9 cellular contexts compared by ENCODE assay signal in the genomic region with DNA sequence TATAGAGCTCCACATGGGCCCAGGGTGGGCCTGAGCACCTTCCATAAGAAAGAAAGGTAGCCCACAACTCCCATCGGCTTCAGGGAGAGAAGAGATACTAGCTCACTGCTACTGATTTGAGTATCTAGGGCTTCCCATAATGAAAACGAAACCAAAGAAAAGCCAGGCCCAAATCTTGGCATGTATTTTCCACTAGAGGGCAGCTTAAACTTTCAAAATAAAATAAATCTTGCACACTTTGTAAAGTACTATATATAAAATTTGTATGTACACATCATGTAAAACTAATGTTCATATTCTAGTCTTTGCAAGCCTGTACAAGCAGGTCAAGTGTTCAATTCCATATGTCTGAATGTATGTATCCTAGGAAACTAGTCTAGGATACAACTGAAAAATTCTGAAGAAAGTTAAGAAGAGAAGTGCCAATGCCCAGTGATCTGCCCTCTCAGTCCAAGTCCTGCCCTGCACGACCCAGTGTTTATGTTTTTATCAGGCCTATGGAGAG.
DNase-seq lines count a peak whose midpoint lies in the region; ATAC-seq and TF ChIP-seq lines count a peak whose summit lies in the region.
"Had no signal": no experiment of that assay in that cellular context is flagged by ENCODE, and none has a peak within 500 bp of the region (broad histone marks: within the 10 kb centered on the region; RNA-seq: fewer than 3 reads in every experiment).

No MANE protein-coding gene starts in this region.

- H3K79me2 ChIP-seq in OCI-LY1 (ENCODE audit: insufficient read depth, low read length), result no peaks in the 10 kb centered on the region

- H3K27me3 ChIP-seq in BJ (ENCODE audit: control insufficient read depth, insufficient read depth, low read length) (no peaks in the 10 kb centered on the region), OCI-LY1 (ENCODE audit: insufficient read depth, low read length) (no peaks in the 10 kb centered on the region)

- no peaks in the 10 kb centered on the region for H3K4me1 ChIP-seq in OCI-LY1 (ENCODE audit: insufficient read depth, low read length, severe bottlenecking)

- no peaks in the 10 kb centered on the region for H3K9me2 ChIP-seq in OCI-LY1 (ENCODE audit: low read depth, low read length)

- H4K20me1 ChIP-seq in OCI-LY1 (ENCODE audit: insufficient read depth, low read length), result no peaks in the 10 kb centered on the region

- ATAC-seq in GM19395 (IDR thresholded peaks at IDR 0.05; ENCODE audit: unreplicated experiment), result peak; percentile 90
- peak; percentile 50 for ATAC-seq in effector memory CD8-positive, alpha-beta T cell (replicated peaks)
- no peak for ATAC-seq in GM18861 (IDR thresholded peaks at IDR 0.05; ENCODE audit: unreplicated experiment)
- ATAC-seq in GM18505 (IDR thresholded peaks at IDR 0.05; ENCODE audit: unreplicated experiment), result no peak
- ATAC-seq in GM19455 (IDR thresholded peaks at IDR 0.05; ENCODE audit: unreplicated experiment), result no peak

- H3K4me3 ChIP-seq in BJ (ENCODE audit: low read depth, low read length) (no peak overlapping the region), OCI-LY1 (ENCODE audit: low read depth, low read length, poor library complexity, severe bottlenecking) (no peak overlapping the region)

- H3K9ac ChIP-seq in OCI-LY1 (ENCODE audit: low read length), result no peak overlapping the region

- TF ChIP-seq POLR2A in GM18505 (IDR thresholded peaks at IDR 0.05; ENCODE audit: borderline replicate concordance, extremely low read depth, insufficient read depth, insufficient read length), result no peak

- POLR2A ChIA-PET in BJ (lab: Charles Lee), result no interaction called here

- H3K36me3 Mint-ChIP-seq in effector memory CD8-positive, alpha-beta T cell (ENCODE audit: insufficient read depth), result no peaks in the 10 kb centered on the region
- no peaks in the 10 kb centered on the region for H3K36me3 Mint-ChIP-seq in mesothelial cell of epicardium
- H3K36me3 Mint-ChIP-seq: IgD-negative memory B cell had no signal

- H3K27ac ChIP-seq in OCI-LY1 (ENCODE audit: low read depth, low read length, poor library complexity, severe bottlenecking), result no peak overlapping the region

- H3K4me1 Mint-ChIP-seq in effector memory CD8-positive, alpha-beta T cell (ENCODE audit: low read depth in 2 of 2), result peaks cover 4 to 8% of the 10 kb centered on the region in 2 donors
- H3K4me1 Mint-ChIP-seq in mesothelial cell of epicardium, result peaks cover 8% of the 10 kb centered on the region

- peak overlapping the region; percentile 83 to 90 for H3K27ac Mint-ChIP-seq in effector memory CD8-positive, alpha-beta T cell
- peak overlapping the region; percentile 60 for H3K27ac Mint-ChIP-seq in mesothelial cell of epicardium
- H3K27ac Mint-ChIP-seq: IgD-negative memory B cell had no signal

- DNase-seq in BJ (ENCODE audit: low read depth) (peak; percentile 6), mesothelial cell of epicardium (ENCODE audit: low spot score in 2 of 2, unreplicated experiment in 2 of 2) (no peak)
- peak in 1 of 3 experiments; percentile 23 for DNase-seq in effector memory CD8-positive, alpha-beta T cell

- H3K27me3 Mint-ChIP-seq in effector memory CD8-positive, alpha-beta T cell, result no peaks in the 10 kb centered on the region
- H3K27me3 Mint-ChIP-seq in mesothelial cell of epicardium (ENCODE audit: low read depth), result peaks cover 4% of the 10 kb centered on the region
- H3K27me3 Mint-ChIP-seq: IgD-negative memory B cell had no signal

- peak overlapping the region in 1 of 2 donors; percentile 36 for H3K4me3 Mint-ChIP-seq in effector memory CD8-positive, alpha-beta T cell
- no peak overlapping the region for H3K4me3 Mint-ChIP-seq in mesothelial cell of epicardium
- H3K4me3 Mint-ChIP-seq: IgD-negative memory B cell had no signal

- peak overlapping the region; percentile 58; the same call in 1 of the 2 replicates for H2AFZ ChIP-seq in OCI-LY1 (ENCODE audit: low read length)

- H3K36me3 ChIP-seq in BJ (ENCODE audit: control insufficient read depth, insufficient read depth, low read length) (no peaks in the 10 kb centered on the region), OCI-LY1 (ENCODE audit: insufficient read depth, low read length) (no peaks in the 10 kb centered on the region)

- CTCF ChIA-PET in BJ (lab: Yijun Ruan, JAX), result interaction anchor here (0.6 to 4.4 kb wide), 28 partner anchors 9 to 531 kb away, joined by 3 to 52 read pairs (median 4); no protein-coding TSS in a partner anchor

- H3K4me2 ChIP-seq in OCI-LY1 (ENCODE audit: low read length), result peak overlapping the region; percentile 21; the same call in 1 of the 2 replicates

- no peaks in the 10 kb centered on the region for H3K9me3 Mint-ChIP-seq in effector memory CD8-positive, alpha-beta T cell
- peaks cover 5% of the 10 kb centered on the region for H3K9me3 Mint-ChIP-seq in mesothelial cell of epicardium

- TF ChIP-seq CTCF in BJ (IDR thresholded peaks at IDR 0.05; ENCODE audit: insufficient read depth, low read depth, low read length), result peak; percentile 68
- TF ChIP-seq CTCF in OCI-LY1 (IDR thresholded peaks at IDR 0.05; ENCODE audit: low read length), result peak; percentile 58
- TF ChIP-seq CTCF in mesothelial cell of epicardium (IDR thresholded peaks at IDR 0.05; ENCODE audit: unreplicated experiment), result peak; percentile 78

- no peaks in the 10 kb centered on the region for H3F3A ChIP-seq in OCI-LY1 (ENCODE audit: insufficient read depth, low read length)

- H3K9me3 ChIP-seq in OCI-LY1 (ENCODE audit: low read length), result no peaks in the 10 kb centered on the region

Comparison
In these comparisons a context has a peak if more than half of its experiments do, and no peak if none do; other contexts are left out.
1. ATAC-seq: peak in GM19395 (single experiment) and effector memory CD8-positive, alpha-beta T cell (single experiment); none in GM18861 (single experiment), GM18505 (single experiment) and GM19455 (single experiment).
2. Peak in every context shown above with its lines, with median percentiles within 50 percentile points of each other: CTCF ChIP-seq.